27 cellular contexts compared by ENCODE assay signal in genomic region chr6:52365871-52366540, GRCh38. TPM values are rescaled to one million over a fixed set of nuclear protein-coding genes. Genes with fewer than 3 reads are reported as not detected.
DNase-seq lines count a peak whose midpoint lies in the region; ATAC-seq and TF ChIP-seq lines count a peak whose summit lies in the region.
"Had no signal": no experiment of that assay in that cellular context is flagged by ENCODE, and none has a peak within 500 bp of the region (broad histone marks: within the 10 kb centered on the region; RNA-seq: fewer than 3 reads in every experiment).

No MANE protein-coding gene starts in this region.

- no TSS peak for BruUV-seq in IMR-90 (replicated peaks; lab: Mats Ljungman, UMichigan)

- H4K20me1 ChIP-seq in IMR-90 (ENCODE audit: insufficient read depth, low read length) (no peaks in the 10 kb centered on the region; the same call in 1 of the 2 replicates), hepatocyte (ENCODE audit: insufficient read depth, poor library complexity, severe bottlenecking) (no peaks in the 10 kb centered on the region)

- H4K5ac ChIP-seq in IMR-90 (ENCODE audit: low read depth, low read length) = no peak overlapping the region

- H3K36me3 Mint-ChIP-seq in activated CD4-positive, alpha-beta memory T cell treated with anti-CD3 and anti-CD28 coated beads for 36 hours = peaks cover 18% of the 10 kb centered on the region

- H3K56ac ChIP-seq in IMR-90 (ENCODE audit: extremely low read depth, insufficient read depth, low read length) = no peak overlapping the region

- no peak overlapping the region for H4K8ac ChIP-seq in IMR-90 (ENCODE audit: low read depth in 2 of 2, low read length in 2 of 2)

- H3K79me1 ChIP-seq in IMR-90 (ENCODE audit: low read depth in 1 of 2, low read length in 2 of 2) = peaks cover 0 to 15% of the 10 kb centered on the region in 2 experiments; a peak in 2 of 4 replicates

- H3K9ac ChIP-seq in IMR-90 (ENCODE audit: low read depth, low read length) = no peak overlapping the region
- H3K9ac ChIP-seq: parathyroid adenoma had no signal

- ATAC-seq in IMR-90 (ENCODE audit: low read depth) = no peak
- ATAC-seq: activated CD4-positive, alpha-beta T cell treated with anti-CD3 and anti-CD28 coated beads for 36 hours; activated T-cell treated with anti-CD3 and anti-CD28 coated beads, Interleukin-2, amount 50 U/mL, for 4 hours; effector memory CD8-positive, alpha-beta T cell; HCT116; left lung had no signal

- no peak overlapping the region for H2BK20ac ChIP-seq in IMR-90 (ENCODE audit: low read depth, low read length)

- WGBS in IMR-90 (ENCODE audit: extremely low coverage in 2 of 2, insufficient read length in 1 of 2), 2 experiments = no CpG with 5 or more reads among the region's 3 CpGs
- WGBS in hepatocyte (ENCODE audit: low lambda C conversion rate, missing lambda C conversion rate) = 40% methylated on average over 3 of the region's 3 CpGs

- H2AK9ac ChIP-seq in IMR-90 (replicated peaks; ENCODE audit: low read depth, low read length, poor library complexity) = no peak overlapping the region

- no peaks in the 10 kb centered on the region for H3K9me3 ChIP-seq in IMR-90 (ENCODE audit: control insufficient read depth, insufficient read depth, low read length)
- H3K9me3 ChIP-seq in hepatocyte (ENCODE audit: low read depth) = no peaks in the 10 kb centered on the region
- H3K9me3 ChIP-seq: left lung, sigmoid colon had no signal

- no peak overlapping the region for H3K4me2 ChIP-seq in IMR-90 (ENCODE audit: low read depth, low read length)
- peak overlapping the region; percentile 90 for H3K4me2 ChIP-seq in hepatocyte

- peaks cover 3% of the 10 kb centered on the region for H3K9me1 ChIP-seq in IMR-90 (ENCODE audit: insufficient read depth, low read length)

- no peak for TF ChIP-seq CTCF in IMR-90 (conservative IDR thresholded peaks at IDR 0.05; ENCODE audit: low read depth, low read length)
- no peak for TF ChIP-seq CTCF in hepatocyte (IDR thresholded peaks at IDR 0.05; ENCODE audit: poor library complexity)

- no peak overlapping the region for H2BK120ac ChIP-seq in IMR-90 (ENCODE audit: low read depth, low read length)

- POLR2A ChIA-PET in IMR-90 (lab: Charles Lee; ENCODE audit: unreplicated experiment) = no interaction called here
- POLR2A ChIA-PET in activated CD4-positive, alpha-beta memory T cell treated with anti-CD3 and anti-CD28 coated beads for 36 hours (lab: Charles Lee) = no interaction called here

- H3K4me1 Mint-ChIP-seq in activated CD4-positive, alpha-beta memory T cell treated with anti-CD3 and anti-CD28 coated beads for 36 hours (ENCODE audit: low read depth) = peaks cover 63% of the 10 kb centered on the region

- H3K4ac ChIP-seq in IMR-90 (ENCODE audit: low read depth, low read length) = peak overlapping the region; percentile 33; the same call in 1 of the 2 replicates

- H3K9me2 ChIP-seq in hepatocyte (replicated peaks; ENCODE audit: insufficient read depth) = no peaks in the 10 kb centered on the region

- H3K4me1 ChIP-seq in IMR-90 (ENCODE audit: control insufficient read depth, insufficient read depth, low read length) (peaks cover 8% of the 10 kb centered on the region), hepatocyte (ENCODE audit: insufficient read depth) (peaks cover 10% of the 10 kb centered on the region)
- H3K4me1 ChIP-seq: parathyroid adenoma had no signal

- dilution Hi-C loops in IMR-90 (cut with HindIII; ENCODE audit: low sequenced_read_pairs, unreplicated experiment) = no loop called here

- no peak overlapping the region for H3K14ac ChIP-seq in IMR-90 (replicated peaks; ENCODE audit: low read depth, low read length)

- TF ChIP-seq POLR2A in IMR-90 (IDR thresholded peaks at IDR 0.05; ENCODE audit: low read depth, low read length) = no peak

- H3K27me3 ChIP-seq in IMR-90 (ENCODE audit: control insufficient read depth, insufficient read depth, low read length) = no peaks in the 10 kb centered on the region
- no peaks in the 10 kb centered on the region for H3K27me3 ChIP-seq in hepatocyte
- H3K27me3 ChIP-seq: left lung, sigmoid colon had no signal

- intact Hi-C loops in IMR-90 (cut with micrococcal nuclease) = no loop called here
- intact Hi-C loops in activated CD4-positive, alpha-beta memory T cell treated with anti-CD3 and anti-CD28 coated beads for 36 hours (cut with micrococcal nuclease) = no loop called here

- no peaks in the 10 kb centered on the region for H3K9me3 Mint-ChIP-seq in activated CD4-positive, alpha-beta memory T cell treated with anti-CD3 and anti-CD28 coated beads for 36 hours
- H3K9me3 Mint-ChIP-seq: activated T-cell treated with anti-CD3 and anti-CD28 coated beads, Interleukin-2, amount 50 U/mL, for 4 hours; effector memory CD8-positive, alpha-beta T cell; mesothelial cell of epicardium; nephron had no signal

- TF ChIP-seq RAD21 in IMR-90 (IDR thresholded peaks at IDR 0.05; ENCODE audit: low read length) = no peak

- H3K27ac ChIP-seq in IMR-90 (ENCODE audit: insufficient read depth, low read length) (no peak overlapping the region), caudate nucleus (ENCODE audit: low read depth, low read length) (peak overlapping the region; percentile 95), hepatocyte (no peak overlapping the region), substantia nigra (ENCODE audit: low read depth, low read length, poor library complexity, severe bottlenecking) (peak overlapping the region; percentile 99)
- H3K27ac ChIP-seq: left lung, parathyroid adenoma had no signal

- H3K27ac Mint-ChIP-seq in activated CD4-positive, alpha-beta memory T cell treated with anti-CD3 and anti-CD28 coated beads for 36 hours = no peak overlapping the region
- H3K27ac Mint-ChIP-seq: activated CD4-positive, alpha-beta T cell treated with anti-CD3 and anti-CD28 coated beads for 36 hours; mesothelial cell of epicardium had no signal

- peaks cover 87% of the 10 kb centered on the region for H3K79me2 ChIP-seq in hepatocyte
- H3K79me2 ChIP-seq: parathyroid adenoma had no signal

- H3K36me3 ChIP-seq in IMR-90 (ENCODE audit: control insufficient read depth, insufficient read depth, low read length) = no peaks in the 10 kb centered on the region
- no peaks in the 10 kb centered on the region for H3K36me3 ChIP-seq in hepatocyte (replicated peaks; ENCODE audit: insufficient read depth, low read depth)
- H3K36me3 ChIP-seq: sigmoid colon had no signal

- H3K27me3 Mint-ChIP-seq in activated CD4-positive, alpha-beta memory T cell treated with anti-CD3 and anti-CD28 coated beads for 36 hours = no peaks in the 10 kb centered on the region
- H3K27me3 Mint-ChIP-seq: activated CD4-positive, alpha-beta T cell treated with anti-CD3 and anti-CD28 coated beads for 36 hours; CD4-positive, CD25-positive, alpha-beta regulatory T cell; effector memory CD8-positive, alpha-beta T cell had no signal

- no peak overlapping the region for H3K4me3 Mint-ChIP-seq in activated CD4-positive, alpha-beta memory T cell treated with anti-CD3 and anti-CD28 coated beads for 36 hours
- H3K4me3 Mint-ChIP-seq: activated CD4-positive, alpha-beta T cell treated with anti-CD3 and anti-CD28 coated beads for 36 hours; activated T-cell treated with anti-CD3 and anti-CD28 coated beads, Interleukin-2, amount 50 U/mL, for 4 hours; effector memory CD8-positive, alpha-beta T cell; mesothelial cell of epicardium had no signal

- DNase-seq in IMR-90 (peak; percentile 8), caudate nucleus (lab: John Stamatoyannopoulos, UW) (peak in 1 of 61 donors; percentile 26), hepatocyte (ENCODE audit: low spot score) (no peak), substantia nigra (lab: John Stamatoyannopoulos, UW) (peak in 2 of 49 donors; percentile 8 to 29), DMS79 (lab: John Stamatoyannopoulos, UW) (no peak), NCI-H1417 treated with DMSO at 0.1 percent for 48 hours (lab: John Stamatoyannopoulos, UW) (no peak)
- DNase-seq in activated CD4-positive, alpha-beta memory T cell treated with anti-CD3 and anti-CD28 coated beads for 36 hours = no peak
- DNase-seq: activated CD4-positive, alpha-beta T cell treated with anti-CD3 and anti-CD28 coated beads for 36 hours; activated naive CD4-positive, alpha-beta T cell treated with Interleukin-2 at 50 U/mL for 16 hours; activated T-cell treated with anti-CD3 and anti-CD28 coated beads, Interleukin-2, amount 50 U/mL, for 4 hours; CD4-positive, CD25-positive, alpha-beta regulatory T cell; DMS153; effector memory CD8-positive, alpha-beta T cell; GF-D8; head of caudate nucleus; Karpas-422; left lung; NCI-H1048; NCI-H1930; NCI-H82; Right ventricle myocardium superior; sigmoid colon; stimulated activated CD8-positive, alpha-beta memory T cell treated with anti-CD3 and anti-CD28 coated beads, Interleukin-4, amount 100 ng/mL, for 48 hours had no signal

- no peak overlapping the region for H2AFZ ChIP-seq in IMR-90 (replicated peaks; ENCODE audit: low read length, poor library complexity)
- H2AFZ ChIP-seq in hepatocyte = no peak overlapping the region
- H2AFZ ChIP-seq: parathyroid adenoma had no signal

- no peak overlapping the region for H2BK5ac ChIP-seq in IMR-90 (ENCODE audit: low read depth, low read length, poor library complexity, severe bottlenecking)

- no peak overlapping the region for H3K18ac ChIP-seq in IMR-90 (ENCODE audit: low read depth, low read length)

- no peak overlapping the region for H4K91ac ChIP-seq in IMR-90 (ENCODE audit: insufficient read depth, low read depth, low read length)

- CTCF ChIA-PET in IMR-90 (lab: Yijun Ruan, JAX) = no interaction called here
- CTCF ChIA-PET in activated CD4-positive, alpha-beta memory T cell treated with anti-CD3 and anti-CD28 coated beads for 36 hours (lab: Charles Lee) = interaction anchor here (0.8 to 2.4 kb wide), 2 partner anchors 51 to 80 kb away, joined by 3 to 16 read pairs; partner anchors contain the start of gene MCM3

- H2AK5ac ChIP-seq in IMR-90 (ENCODE audit: low read depth, low read length) = no peak overlapping the region

- in situ Hi-C loops in IMR-90 (cut with MboI; ENCODE audit: low sequenced_read_pairs) = no loop called here

- H3K23ac ChIP-seq in IMR-90 (ENCODE audit: low read depth, low read length) = no peak overlapping the region

- H3K4me3 ChIP-seq in IMR-90 (ENCODE audit: insufficient read depth, low read depth, low read length) (no peak overlapping the region), hepatocyte (no peak overlapping the region)
- H3K4me3 ChIP-seq: left lung, sigmoid colon had no signal

- no peak overlapping the region for H2BK15ac ChIP-seq in IMR-90 (ENCODE audit: low read depth, low read length)

RNA-seq across cellular contexts. Expression of gene PAQR8, which starts 4.1 kb away (rescaled TPM):
- total RNA-seq in IMR-90 (2012; rRNA removed) (1.6 and 1.7 TPM in 2 replicates), hepatocyte (34.0 and 36.9 TPM in 2 replicates)
- polyA plus RNA-seq in IMR-90 (2012; rRNA removed) (1.1 and 1.4 TPM in 2 replicates), hepatocyte (20.3 and 20.8 TPM in 2 replicates)
- 0.68 and 1.2 TPM in 2 replicates for polyA plus RNA-seq in IMR-90 (2012; cell fraction: cytosol; rRNA removed)
- polyA plus RNA-seq in IMR-90 (2012; cell fraction: nucleus; rRNA removed; ENCODE audit: low replicate concordance) = 0.37 and 0.42 TPM in 2 replicates
- total RNA-seq in activated CD4-positive, alpha-beta memory T cell treated with anti-CD3 and anti-CD28 coated beads for 36 hours = 10 to 100 TPM; 11.2 to 12.2 TPM

RNA-seq across cellular contexts. Expression of gene EFHC1, which starts 54.1 kb away (rescaled TPM):
- total RNA-seq in IMR-90 (2012; rRNA removed) (14.0 and 14.7 TPM in 2 replicates), hepatocyte (12.2 and 17.4 TPM in 2 replicates)
- polyA plus RNA-seq in IMR-90 (2012; rRNA removed) (17.6 and 23.0 TPM in 2 replicates), hepatocyte (18.3 and 18.8 TPM in 2 replicates)
- 3.1 and 5.1 TPM in 2 replicates for polyA plus RNA-seq in IMR-90 (2012; cell fraction: cytosol; rRNA removed)
- 39.6 and 135 TPM in 2 replicates for polyA plus RNA-seq in IMR-90 (2012; cell fraction: nucleus; rRNA removed; ENCODE audit: low replicate concordance)
- total RNA-seq in activated CD4-positive, alpha-beta memory T cell treated with anti-CD3 and anti-CD28 coated beads for 36 hours = 1 to 10 TPM; 1.9 to 3.1 TPM

Comparison
In these comparisons a context has a peak if more than half of its experiments do, and no peak if none do; other contexts are left out.
1. H3K27ac ChIP-seq: peak in caudate nucleus (single experiment) and substantia nigra (single experiment); none in IMR-90 (single experiment) and hepatocyte (single experiment).